16 cellular contexts compared by ENCODE assay signal in genomic region chr7:105316578-105317375, GRCh38.
"Had no signal": no experiment of that assay in that cellular context is flagged by ENCODE, and none has a peak within 500 bp of the region (broad histone marks: within the 10 kb centered on the region; RNA-seq: fewer than 3 reads in every experiment).

No MANE protein-coding gene starts in this region.

- H3K36me3 ChIP-seq: esophagus squamous epithelium, sigmoid colon had no signal

- H3K27me3 Mint-ChIP-seq: activated naive CD8-positive, alpha-beta T cell treated with anti-CD3 and anti-CD28 coated beads, Interleukin-2, amount 10 ng/mL, durations not matched to agents 7 days and 5 days had no signal

- ATAC-seq: activated T-cell treated with anti-CD3 and anti-CD28 coated beads, Interleukin-2, amount 50 U/mL, for 4 hours; left colon; natural killer cell had no signal

- H3K27ac ChIP-seq: esophagus squamous epithelium, sigmoid colon had no signal

- H3K9me3 ChIP-seq: esophagus squamous epithelium, sigmoid colon had no signal

- H3K27me3 ChIP-seq: esophagus squamous epithelium, sigmoid colon had no signal

- H3K9me3 Mint-ChIP-seq: activated naive CD8-positive, alpha-beta T cell treated with anti-CD3 and anti-CD28 coated beads, Interleukin-2, amount 10 ng/mL, durations not matched to agents 7 days and 5 days; activated T-cell treated with anti-CD3 and anti-CD28 coated beads, Interleukin-2, amount 50 U/mL, for 4 hours; natural killer cell had no signal

- H3K4me3 Mint-ChIP-seq: activated naive CD8-positive, alpha-beta T cell treated with anti-CD3 and anti-CD28 coated beads, Interleukin-2, amount 10 ng/mL, durations not matched to agents 7 days and 5 days; activated T-cell treated with anti-CD3 and anti-CD28 coated beads, Interleukin-2, amount 50 U/mL, for 4 hours; natural killer cell had no signal

- FAIRE-seq: bronchial epithelial cell had no signal

- H3K27ac Mint-ChIP-seq: activated naive CD8-positive, alpha-beta T cell treated with anti-CD3 and anti-CD28 coated beads, Interleukin-2, amount 10 ng/mL, durations not matched to agents 7 days and 5 days had no signal

- H3K4me3 ChIP-seq: esophagus squamous epithelium, sigmoid colon had no signal

- DNase-seq: activated CD4-positive, alpha-beta T cell treated with anti-CD3 and anti-CD28 coated beads, Interleukin-2, amount 50 U/mL, for 4 hours; activated CD4-positive, CD25-positive, alpha-beta regulatory T cell treated with anti-CD3 and anti-CD28 coated beads, Interleukin-2, amount 50 U/mL, for 72 hours; activated gamma-delta T cell; activated naive CD8-positive, alpha-beta T cell treated with anti-CD3 and anti-CD28 coated beads, Interleukin-2, amount 10 ng/mL, durations not matched to agents 7 days and 5 days; activated T-cell treated with anti-CD3 and anti-CD28 coated beads, Interleukin-2, amount 50 U/mL, for 4 hours; aorta; esophagus squamous epithelium; foreskin fibroblast; left colon; natural killer cell; occipital lobe; sigmoid colon; stimulated activated CD4-positive, alpha-beta T cell treated with anti-CD3 and anti-CD28 coated beads, Interleukin-12 subunit alpha, Interleukin-12 subunit beta, amount 100 ng/mL, for 4 hours; stimulated activated naive CD4-positive, alpha-beta T cell treated with Interleukin-2 at 50 U/mL for 16 hours; trophoblast cell had no signal

- H3K36me3 Mint-ChIP-seq: natural killer cell had no signal
